In the genomic region with DNA sequence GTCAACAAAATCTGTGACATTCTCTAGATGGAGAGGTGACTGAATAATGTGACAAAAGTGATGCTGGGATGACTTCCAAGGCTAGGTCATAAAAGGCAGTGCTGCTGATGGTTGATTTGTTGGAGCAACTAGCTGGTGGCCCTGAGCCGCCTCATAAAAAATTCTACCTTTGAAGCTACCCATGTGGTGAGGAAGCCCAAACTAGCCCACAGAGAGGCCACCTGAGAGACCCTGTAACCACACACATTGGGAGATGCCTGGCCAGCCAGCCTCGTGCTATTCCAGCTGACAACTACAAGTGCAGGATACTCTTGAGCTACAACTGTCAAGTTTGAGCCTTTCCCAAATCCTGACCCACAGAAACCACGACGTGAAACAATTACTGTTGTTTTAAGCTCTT, we compare ENCODE assay signal across 22 cellular contexts. TPM values are rescaled to one million over a fixed set of nuclear protein-coding genes. Genes with fewer than 3 reads are reported as not detected.
DNase-seq lines count a peak whose midpoint lies in the region; ATAC-seq and TF ChIP-seq lines count a peak whose summit lies in the region.
"Had no signal": no experiment of that assay in that cellular context is flagged by ENCODE, and none has a peak within 500 bp of the region (broad histone marks: within the 10 kb centered on the region; RNA-seq: fewer than 3 reads in every experiment).

No MANE protein-coding gene starts in this region.

- peaks cover 37% of the 10 kb centered on the region for H3K36me3 Mint-ChIP-seq in activated naive CD8-positive, alpha-beta T cell treated with anti-CD3 and anti-CD28 coated beads, Interleukin-2, amount 10 ng/mL, durations not matched to agents 7 days and 5 days
- H3K36me3 Mint-ChIP-seq in activated naive CD8-positive, alpha-beta T cell treated with anti-CD3 and anti-CD28 coated beads, Interleukin-2, amount 50 U/mL, for 24 hours (ENCODE audit: low read depth): peaks cover 50% of the 10 kb centered on the region
- peaks cover 76 to 89% of the 10 kb centered on the region in 2 donors for H3K36me3 Mint-ChIP-seq in CD14-positive monocyte

- H3K36me3 ChIP-seq in sigmoid colon: peaks cover 11 to 89% (median 26%) of the 10 kb centered on the region in 4 donors

- DNase-seq in NCI-H82 (lab: John Stamatoyannopoulos, UW): peak; percentile 45
- DNase-seq in NCI-H82 treated with DMSO at 0.1 percent for 48 hours (lab: John Stamatoyannopoulos, UW; ENCODE audit: unreplicated experiment): no peak
- no peak for DNase-seq in activated naive CD8-positive, alpha-beta T cell treated with anti-CD3 and anti-CD28 coated beads, Interleukin-2, amount 10 ng/mL, durations not matched to agents 7 days and 5 days
- no peak for DNase-seq in activated naive CD8-positive, alpha-beta T cell treated with anti-CD3 and anti-CD28 coated beads, Interleukin-2, amount 50 U/mL, for 24 hours
- DNase-seq in coronary artery (ENCODE audit: low spot score): no peak
- peak; percentile 27 for DNase-seq in sigmoid colon
- no peak for DNase-seq in EL
- no peak for DNase-seq in CD14-positive monocyte (ENCODE audit: low spot score)
- DNase-seq: activated gamma-delta T cell treated with Interleukin-2 at 50 U/mL for 16 hours; DMS79 treated with DMSO at 0.1 percent for 48 hours; effector memory CD4-positive, alpha-beta T cell; Kasumi-1; NCI-H1092 treated with DMSO at 0.1 percent for 48 hours; NCI-H2029 treated with DMSO at 0.1 percent for 48 hours; stimulated activated CD4-positive, alpha-beta T cell treated with anti-CD3 and anti-CD28 coated beads, Interleukin-4, amount 100 ng/mL, for 1 hour had no signal

- ATAC-seq in activated naive CD8-positive, alpha-beta T cell treated with anti-CD3 and anti-CD28 coated beads, Interleukin-2, amount 10 ng/mL, durations not matched to agents 7 days and 5 days (ENCODE audit: low read depth): no peak
- no peak for ATAC-seq in activated naive CD8-positive, alpha-beta T cell treated with anti-CD3 and anti-CD28 coated beads, Interleukin-2, amount 50 U/mL, for 24 hours
- ATAC-seq: HCT116, WTC11 had no signal

- 86 to 88% methylated on average over 4 of the region's 4 CpGs for WGBS in sigmoid colon, 2 donors

- TF ChIP-seq POLR2A in sigmoid colon (IDR thresholded peaks at IDR 0.05): no peak

- H3K27ac ChIP-seq in coronary artery (peak overlapping the region; percentile 0 to 4), sigmoid colon (peak overlapping the region in 2 of 4 donors; percentile 23 to 48)
- H3K27ac ChIP-seq: 22Rv1, prostate gland, SJSA1 had no signal

- TF ChIP-seq CTCF in coronary artery (IDR thresholded peaks at IDR 0.05) (no peak), sigmoid colon (IDR thresholded peaks at IDR 0.05) (no peak), CD14-positive monocyte (IDR thresholded peaks at IDR 0.05) (no peak)

- H3K27ac Mint-ChIP-seq in activated naive CD8-positive, alpha-beta T cell treated with anti-CD3 and anti-CD28 coated beads, Interleukin-2, amount 10 ng/mL, durations not matched to agents 7 days and 5 days: peak overlapping the region; percentile 57
- no peak overlapping the region for H3K27ac Mint-ChIP-seq in activated naive CD8-positive, alpha-beta T cell treated with anti-CD3 and anti-CD28 coated beads, Interleukin-2, amount 50 U/mL, for 24 hours
- peak overlapping the region in 3 of 7 donors; percentile 0 to 53 (median 51) for H3K27ac Mint-ChIP-seq in CD14-positive monocyte
- H3K27ac Mint-ChIP-seq: WTC11 had no signal

- H3K4me3 ChIP-seq in coronary artery (no peak overlapping the region), sigmoid colon (no peak overlapping the region)
- H3K4me3 ChIP-seq: ascending aorta, prostate gland, SJSA1 had no signal

- POLR2A ChIA-PET in activated naive CD8-positive, alpha-beta T cell treated with anti-CD3 and anti-CD28 coated beads, Interleukin-2, amount 10 ng/mL, durations not matched to agents 7 days and 5 days (lab: Charles Lee): interaction anchor here (0.6 to 1.6 kb wide), 4 partner anchors 20 to 45 kb away, joined by 3 to 9 read pairs (median 4); a partner anchor contains a TSS

- intact Hi-C loops in sigmoid colon (cut with DNase I) (no loop called here), CD14-positive monocyte (cut with micrococcal nuclease) (no loop called here)

- H3K4me1 ChIP-seq in sigmoid colon: peaks cover 0 to 45% (median 23%) of the 10 kb centered on the region in 4 donors
- H3K4me1 ChIP-seq: prostate gland, SJSA1 had no signal

- H3K9me3 Mint-ChIP-seq in activated naive CD8-positive, alpha-beta T cell treated with anti-CD3 and anti-CD28 coated beads, Interleukin-2, amount 10 ng/mL, durations not matched to agents 7 days and 5 days: no peaks in the 10 kb centered on the region
- H3K9me3 Mint-ChIP-seq in activated naive CD8-positive, alpha-beta T cell treated with anti-CD3 and anti-CD28 coated beads, Interleukin-2, amount 50 U/mL, for 24 hours: no peaks in the 10 kb centered on the region
- no peaks in the 10 kb centered on the region for H3K9me3 Mint-ChIP-seq in CD14-positive monocyte
- H3K9me3 Mint-ChIP-seq: neural crest cell, WTC11 had no signal

- H3K27me3 ChIP-seq in sigmoid colon: no peaks in the 10 kb centered on the region
- H3K27me3 ChIP-seq: ascending aorta, SJSA1 had no signal

- H3K4me1 Mint-ChIP-seq in activated naive CD8-positive, alpha-beta T cell treated with anti-CD3 and anti-CD28 coated beads, Interleukin-2, amount 10 ng/mL, durations not matched to agents 7 days and 5 days: peaks cover 45% of the 10 kb centered on the region
- H3K4me1 Mint-ChIP-seq in activated naive CD8-positive, alpha-beta T cell treated with anti-CD3 and anti-CD28 coated beads, Interleukin-2, amount 50 U/mL, for 24 hours: peaks cover 47% of the 10 kb centered on the region
- peaks cover 2% of the 10 kb centered on the region for H3K4me1 Mint-ChIP-seq in CD14-positive monocyte
- H3K4me1 Mint-ChIP-seq: WTC11 had no signal

- H3K9me3 ChIP-seq in sigmoid colon: no peaks in the 10 kb centered on the region
- H3K9me3 ChIP-seq: ascending aorta, prostate gland, SJSA1 had no signal

- H3K27me3 Mint-ChIP-seq in activated naive CD8-positive, alpha-beta T cell treated with anti-CD3 and anti-CD28 coated beads, Interleukin-2, amount 10 ng/mL, durations not matched to agents 7 days and 5 days: no peaks in the 10 kb centered on the region
- H3K27me3 Mint-ChIP-seq in activated naive CD8-positive, alpha-beta T cell treated with anti-CD3 and anti-CD28 coated beads, Interleukin-2, amount 50 U/mL, for 24 hours: no peaks in the 10 kb centered on the region
- peaks cover 0 to 1% (median 0%) of the 10 kb centered on the region in 3 donors for H3K27me3 Mint-ChIP-seq in CD14-positive monocyte (ENCODE audit: low read depth in 3 of 3)

- TF ChIP-seq EP300 in sigmoid colon (IDR thresholded peaks at IDR 0.05): no peak

- no peak overlapping the region for H3K4me3 Mint-ChIP-seq in activated naive CD8-positive, alpha-beta T cell treated with anti-CD3 and anti-CD28 coated beads, Interleukin-2, amount 10 ng/mL, durations not matched to agents 7 days and 5 days
- H3K4me3 Mint-ChIP-seq in activated naive CD8-positive, alpha-beta T cell treated with anti-CD3 and anti-CD28 coated beads, Interleukin-2, amount 50 U/mL, for 24 hours: no peak overlapping the region
- H3K4me3 Mint-ChIP-seq in CD14-positive monocyte: no peak overlapping the region
- H3K4me3 Mint-ChIP-seq: neural crest cell, WTC11 had no signal

RNA-seq across cellular contexts. Expression of a gene that starts 22.7 kb away (rescaled TPM):
- total RNA-seq in activated naive CD8-positive, alpha-beta T cell treated with anti-CD3 and anti-CD28 coated beads, Interleukin-2, amount 10 ng/mL, durations not matched to agents 7 days and 5 days: 100 to 1,000 TPM; 119 to 123 TPM
- 100 to 1,000 TPM; 151 to 176 (median 169) TPM for total RNA-seq in sigmoid colon
- polyA plus RNA-seq in sigmoid colon (100 to 1,000 TPM; 293 to 299 (median 295) TPM), CD14-positive monocyte (100 to 1,000 TPM; 225 to 262 TPM)

RNA-seq across cellular contexts. Expression of a gene that starts 44.2 kb away (rescaled TPM):
- total RNA-seq in activated naive CD8-positive, alpha-beta T cell treated with anti-CD3 and anti-CD28 coated beads, Interleukin-2, amount 10 ng/mL, durations not matched to agents 7 days and 5 days: under 1 TPM; 0.14 to 0.26 TPM
- 1 to 10 TPM in 1 of 4 donors, under 1 TPM in 2, not detected in 1; 0.71 to 2.5 (median 0.95) TPM for total RNA-seq in sigmoid colon
- polyA plus RNA-seq in sigmoid colon (under 1 TPM in 1 of 3 donors, not detected in 2; 0.07 TPM), CD14-positive monocyte (under 1 TPM; 0.11 to 0.35 TPM)
- total RNA-seq: ascending aorta, neural crest cell had no signal

RNA-seq across cellular contexts. Expression of a gene that starts 44.9 kb away (rescaled TPM):
- total RNA-seq in activated naive CD8-positive, alpha-beta T cell treated with anti-CD3 and anti-CD28 coated beads, Interleukin-2, amount 10 ng/mL, durations not matched to agents 7 days and 5 days: 10 to 100 TPM; 16.3 to 17.1 TPM
- 10 to 100 TPM; 22.5 to 28.2 (median 25.2) TPM for total RNA-seq in sigmoid colon
- polyA plus RNA-seq in sigmoid colon (10 to 100 TPM; 44.3 to 74.0 (median 47.4) TPM), CD14-positive monocyte (1 to 10 TPM; 4.1 to 4.5 TPM)

Comparison
In these comparisons a context has a peak if more than half of its experiments do, and no peak if none do; other contexts are left out.
1. DNase-seq: peak in NCI-H82 (single experiment) and sigmoid colon (single experiment); none in NCI-H82 treated with DMSO at 0.1 percent for 48 hours (single experiment), activated naive CD8-positive, alpha-beta T cell treated with anti-CD3 and anti-CD28 coated beads, Interleukin-2, amount 10 ng/mL, durations not matched to agents 7 days and 5 days (single experiment), activated naive CD8-positive, alpha-beta T cell treated with anti-CD3 and anti-CD28 coated beads, Interleukin-2, amount 50 U/mL, for 24 hours (single experiment), coronary artery (single experiment), EL (single experiment) and CD14-positive monocyte (single experiment).